ENCODE assay signal across 1 cellular context in the genomic region with DNA sequence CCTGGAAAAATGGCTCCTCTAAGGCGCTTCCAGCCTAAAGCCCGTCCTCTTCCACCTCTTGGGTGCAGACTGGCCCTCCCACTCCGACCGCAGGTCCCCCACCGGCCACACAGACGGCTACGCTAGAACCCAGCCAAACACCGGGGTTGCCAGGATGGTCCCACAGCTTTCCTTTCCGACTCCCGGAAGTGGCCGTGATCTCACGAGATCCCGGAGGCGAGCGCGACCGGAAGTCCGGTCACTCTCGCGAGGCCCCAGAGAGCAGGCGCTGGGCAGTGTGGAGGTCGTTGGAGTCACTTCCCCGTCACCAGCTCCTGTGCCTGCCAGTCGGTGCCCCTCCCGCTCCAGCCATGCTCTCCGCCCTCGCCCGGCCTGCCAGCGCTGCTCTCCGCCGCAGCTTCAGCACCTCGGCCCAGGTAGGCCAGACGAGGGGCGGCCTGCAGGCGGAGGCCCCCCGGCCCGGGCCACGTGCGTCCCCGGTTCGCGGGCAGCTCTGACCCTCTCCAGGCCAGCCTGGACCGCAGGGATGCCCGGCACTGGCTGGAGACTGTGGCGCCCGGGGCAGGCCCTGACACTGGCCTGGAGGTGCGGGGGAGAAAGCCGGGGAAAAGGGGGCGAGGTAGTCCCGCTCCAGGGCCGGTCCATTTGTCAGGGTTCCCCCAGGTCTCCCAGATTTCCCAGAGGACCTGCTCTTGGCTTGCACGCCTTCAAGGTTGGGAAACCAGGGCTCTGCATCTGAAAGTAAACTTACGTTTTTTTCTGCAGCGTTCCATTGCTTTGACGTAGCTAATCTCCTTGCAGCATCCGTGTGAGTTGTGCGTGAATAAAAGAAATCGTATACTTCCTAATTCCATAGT.
TF ChIP-seq lines count a peak whose summit lies in the region.

Gene MDH2 (plus strand): TSS at position 296 of the 857 bp plus-strand sequence. CDS start 55 bp downstream, at position 351.
A gene with protein sequence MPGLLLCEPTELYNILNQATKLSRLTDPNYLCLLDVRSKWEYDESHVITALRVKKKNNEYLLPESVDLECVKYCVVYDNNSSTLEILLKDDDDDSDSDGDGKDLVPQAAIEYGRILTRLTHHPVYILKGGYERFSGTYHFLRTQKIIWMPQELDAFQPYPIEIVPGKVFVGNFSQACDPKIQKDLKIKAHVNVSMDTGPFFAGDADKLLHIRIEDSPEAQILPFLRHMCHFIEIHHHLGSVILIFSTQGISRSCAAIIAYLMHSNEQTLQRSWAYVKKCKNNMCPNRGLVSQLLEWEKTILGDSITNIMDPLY (minus strand): TSS at position 190 of the 857 bp plus-strand sequence. CDS start 17,477 bp downstream, outside the sequence.

TF ChIP-seq in K562, 482 proteins besides CTCF, POLR2A, EP300 and RAD21 (continued from another document and continues in another):
- TF ChIP-seq MAX (CRISPR knock-in tag; IDR thresholded peaks at IDR 0.05) (peak; percentile 96), CCNT2 (IDR thresholded peaks at IDR 0.05; ENCODE audit: borderline replicate concordance, extremely low read depth, insufficient read length, low read depth, low read length) (peak; percentile 55), ZNF175 (CRISPR knock-in tag; IDR thresholded peaks at IDR 0.05; ENCODE audit: low read depth) (no peak), HOXB6 (CRISPR knock-in tag; IDR thresholded peaks at IDR 0.05; ENCODE audit: borderline replicate concordance) (no peak; the same call in 1 of the 2 replicates), SP1 (CRISPR knock-in tag; IDR thresholded peaks at IDR 0.05) (peak; percentile 67), AFF4 (CRISPR knock-in tag; IDR thresholded peaks at IDR 0.05) (peak; percentile 98), NFIC (IDR thresholded peaks at IDR 0.05) (peak; percentile 68), EZH2 (IDR thresholded peaks at IDR 0.05; ENCODE audit: borderline replicate concordance, low read depth, low read length) (no peak), ZNF551 (CRISPR knock-in tag; IDR thresholded peaks at IDR 0.05) (no peak), BCLAF1 (IDR thresholded peaks at IDR 0.05; ENCODE audit: borderline replicate concordance in 1 of 2, control insufficient read depth in 1 of 2, low read depth in 2 of 2, low read length in 1 of 2) (peak in 1 of 2 experiments; percentile 92; a peak in 2 of 4 replicates), RHOXF2B (CRISPR knock-in tag; conservative IDR thresholded peaks at IDR 0.05) (no peak), RAD51 (IDR thresholded peaks at IDR 0.05; ENCODE audit: borderline replicate concordance, low read depth) (no peak), HMG20B (CRISPR knock-in tag; IDR thresholded peaks at IDR 0.05) (no peak), ZKSCAN8 (CRISPR knock-in tag; IDR thresholded peaks at IDR 0.05) (no peak), SREBF2 (CRISPR knock-in tag; IDR thresholded peaks at IDR 0.05) (no peak), NFATC3 (IDR thresholded peaks at IDR 0.05) (no peak), FOXO4 (CRISPR knock-in tag; IDR thresholded peaks at IDR 0.05) (0 out of 2 replicates have a peak, but pooled peaks have one; percentile 70), TBL1XR1 (IDR thresholded peaks at IDR 0.05; ENCODE audit: low read length in 2 of 2) (peak in 1 of 2 experiments; percentile 21; a peak in 3 of 4 replicates), DIDO1 (tag; IDR thresholded peaks at IDR 0.05; ENCODE audit: low read depth) (peak; percentile 85), ZNF212 (CRISPR knock-in tag; IDR thresholded peaks at IDR 0.05) (0 out of 2 replicates have a peak, but pooled peaks have one; percentile 77), FOSL1 (tag; conservative IDR thresholded peaks at IDR 0.05) (no peak), MCM7 (IDR thresholded peaks at IDR 0.05) (no peak), PHF20 (IDR thresholded peaks at IDR 0.05; ENCODE audit: partially characterized antibody) (peak; percentile 92), E2F6 (IDR thresholded peaks at IDR 0.05; ENCODE audit: borderline replicate concordance in 1 of 2, extremely low read depth in 1 of 2, insufficient read depth in 1 of 2, insufficient read length in 1 of 2, low read depth in 1 of 2, low read length in 1 of 2, poor library complexity in 1 of 2, severe bottlenecking in 1 of 2) (peak; percentile 27 to 52), CBX2 (IDR thresholded peaks at IDR 0.05; ENCODE audit: insufficient read depth, low read length, poor library complexity, severe bottlenecking) (no peak), ZNF398 (CRISPR knock-in tag; IDR thresholded peaks at IDR 0.05) (no peak), RBM25 (IDR thresholded peaks at IDR 0.05; ENCODE audit: low read depth, low read length, severe bottlenecking) (peak; percentile 92), FOXA3 (CRISPR knock-in tag; conservative IDR thresholded peaks at IDR 0.05 in 1 of 2, IDR thresholded peaks at IDR 0.05 in 1 of 2) (peak in 1 of 2 experiments; percentile 42; a peak in 1 of 4 replicates), POLR2B (IDR thresholded peaks at IDR 0.05; ENCODE audit: low read depth, partially characterized antibody) (peak; percentile 90), POLR2AphosphoS5 (IDR thresholded peaks at IDR 0.05; ENCODE audit: control insufficient read depth, insufficient read depth, low read depth, low read length) (peak; percentile 94), SETDB1 (IDR thresholded peaks at IDR 0.05; ENCODE audit: low read length) (no peak), U2AF1 (optimal IDR thresholded peaks at IDR 0.05; ENCODE audit: low read depth, low read length) (peak; percentile 91), SRSF1 (IDR thresholded peaks at IDR 0.05; ENCODE audit: low read depth, low read length) (no peak), KDM5B (IDR thresholded peaks at IDR 0.05; ENCODE audit: insufficient replicate concordance, low read depth, low read length) (peak; percentile 87), FOXK2 (conservative IDR thresholded peaks at IDR 0.05 in 1 of 2, IDR thresholded peaks at IDR 0.05 in 1 of 2; ENCODE audit: low read depth in 2 of 2) (peak in 1 of 2 experiments; percentile 66; a peak in 1 of 4 replicates), ZNF263 (CRISPR knock-in tag; IDR thresholded peaks at IDR 0.05; ENCODE audit: borderline replicate concordance) (peak; percentile 53; the same call in 1 of the 2 replicates), BRD9 (IDR thresholded peaks at IDR 0.05; ENCODE audit: low read depth, partially characterized antibody) (peak; percentile 11)
- TF ChIP-seq, protein P1, sequence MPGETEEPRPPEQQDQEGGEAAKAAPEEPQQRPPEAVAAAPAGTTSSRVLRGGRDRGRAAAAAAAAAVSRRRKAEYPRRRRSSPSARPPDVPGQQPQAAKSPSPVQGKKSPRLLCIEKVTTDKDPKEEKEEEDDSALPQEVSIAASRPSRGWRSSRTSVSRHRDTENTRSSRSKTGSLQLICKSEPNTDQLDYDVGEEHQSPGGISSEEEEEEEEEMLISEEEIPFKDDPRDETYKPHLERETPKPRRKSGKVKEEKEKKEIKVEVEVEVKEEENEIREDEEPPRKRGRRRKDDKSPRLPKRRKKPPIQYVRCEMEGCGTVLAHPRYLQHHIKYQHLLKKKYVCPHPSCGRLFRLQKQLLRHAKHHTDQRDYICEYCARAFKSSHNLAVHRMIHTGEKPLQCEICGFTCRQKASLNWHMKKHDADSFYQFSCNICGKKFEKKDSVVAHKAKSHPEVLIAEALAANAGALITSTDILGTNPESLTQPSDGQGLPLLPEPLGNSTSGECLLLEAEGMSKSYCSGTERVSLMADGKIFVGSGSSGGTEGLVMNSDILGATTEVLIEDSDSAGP (CRISPR knock-in tag; IDR thresholded peaks at IDR 0.05): no peak
- TF ChIP-seq, protein P2, sequence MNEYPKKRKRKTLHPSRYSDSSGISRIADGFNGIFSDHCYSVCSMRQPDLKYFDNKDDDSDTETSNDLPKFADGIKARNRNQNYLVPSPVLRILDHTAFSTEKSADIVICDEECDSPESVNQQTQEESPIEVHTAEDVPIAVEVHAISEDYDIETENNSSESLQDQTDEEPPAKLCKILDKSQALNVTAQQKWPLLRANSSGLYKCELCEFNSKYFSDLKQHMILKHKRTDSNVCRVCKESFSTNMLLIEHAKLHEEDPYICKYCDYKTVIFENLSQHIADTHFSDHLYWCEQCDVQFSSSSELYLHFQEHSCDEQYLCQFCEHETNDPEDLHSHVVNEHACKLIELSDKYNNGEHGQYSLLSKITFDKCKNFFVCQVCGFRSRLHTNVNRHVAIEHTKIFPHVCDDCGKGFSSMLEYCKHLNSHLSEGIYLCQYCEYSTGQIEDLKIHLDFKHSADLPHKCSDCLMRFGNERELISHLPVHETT (CRISPR knock-in tag; conservative IDR thresholded peaks at IDR 0.05 in 1 of 2, IDR thresholded peaks at IDR 0.05 in 1 of 2): peak in 1 of 2 experiments; percentile 83; a peak in 1 of 4 replicates
